Comparison of ENCODE assay signal across 19 cellular contexts in genomic region chr11:103368151-103368550, GRCh38.
A peak's percentile ranks its signal among the peaks of the same experiment; 100 is the strongest.
DNase-seq lines count a peak whose midpoint lies in the region; ATAC-seq, FAIRE-seq and TF ChIP-seq lines count a peak whose summit lies in the region.
"Had no signal": no experiment of that assay in that cellular context is flagged by ENCODE, and none has a peak within 500 bp of the region (broad histone marks: within the 10 kb centered on the region; RNA-seq: fewer than 3 reads in every experiment).

No MANE protein-coding gene starts in this region.

- no peaks in the 10 kb centered on the region for H3K79me1 ChIP-seq in IMR-90 (ENCODE audit: low read depth in 1 of 2, low read length in 2 of 2)

- intact Hi-C loops in IMR-90 (cut with micrococcal nuclease), result no loop called here

- WGBS in IMR-90 (ENCODE audit: extremely low coverage in 2 of 2, insufficient read length in 1 of 2), 2 experiments, result no CpG with 5 or more reads among the region's 1 CpG
- WGBS in small intestine, 3 donors, result 58 to 83% (median 66%) methylated on average over 1 of the region's 1 CpG

- no peaks in the 10 kb centered on the region for H3K27me3 ChIP-seq in IMR-90 (ENCODE audit: control insufficient read depth, insufficient read depth, low read length)
- no peaks in the 10 kb centered on the region for H3K27me3 ChIP-seq in astrocyte (ENCODE audit: insufficient read depth, low read length)
- H3K27me3 ChIP-seq in small intestine (ENCODE audit: control insufficient read depth in 2 of 2, insufficient read depth in 2 of 2, low read length in 2 of 2), result no peaks in the 10 kb centered on the region

- POLR2A ChIA-PET in IMR-90 (lab: Charles Lee; ENCODE audit: unreplicated experiment), result no interaction called here

- H3K9ac ChIP-seq in IMR-90 (ENCODE audit: low read depth, low read length), result no peak overlapping the region
- H3K9ac ChIP-seq in astrocyte (ENCODE audit: low read length), result no peak overlapping the region
- H3K9ac ChIP-seq: KMS-11 had no signal

- H3K4me2 ChIP-seq in IMR-90 (ENCODE audit: low read depth, low read length), result no peak overlapping the region
- H3K4me2 ChIP-seq in astrocyte (ENCODE audit: low read length), result no peak overlapping the region
- H3K4me2 ChIP-seq: KMS-11 had no signal

- H2AK5ac ChIP-seq in IMR-90 (ENCODE audit: low read depth, low read length), result no peak overlapping the region

- in situ Hi-C loops in IMR-90 (cut with MboI; ENCODE audit: low sequenced_read_pairs), result no loop called here

- no peaks in the 10 kb centered on the region for H3K27me3 Mint-ChIP-seq in astrocyte (ENCODE audit: low read depth, unreplicated experiment)
- H3K27me3 Mint-ChIP-seq: CD4-positive, CD25-positive, alpha-beta regulatory T cell had no signal

- no peak for ATAC-seq in IMR-90 (ENCODE audit: low read depth)

- no peak overlapping the region for H3K56ac ChIP-seq in IMR-90 (ENCODE audit: extremely low read depth, insufficient read depth, low read length)

- H3K4ac ChIP-seq in IMR-90 (ENCODE audit: low read depth, low read length), result no peak overlapping the region

- DNase-seq in EH (ENCODE audit: low read depth), result peak; percentile 53
- DNase-seq in IMR-90, result no peak
- DNase-seq in astrocyte (ENCODE audit: low read depth), result peak; percentile 60
- no peak for DNase-seq in Ammon's horn (ENCODE audit: low spot score)
- DNase-seq in small intestine, result no peak
- DNase-seq in NCI-H1930 (lab: John Stamatoyannopoulos, UW), result no peak
- DNase-seq: CD4-positive, CD25-positive, alpha-beta regulatory T cell; GOT3; HCEC 1CT; NCI-H1105 treated with DMSO at 0.1 percent for 48 hours; NCI-H2081 treated with DMSO at 0.1 percent for 48 hours; NCI-H510A treated with DMSO at 0.1 percent for 48 hours; NCI-H82 had no signal

- H3K4me1 ChIP-seq in IMR-90 (ENCODE audit: control insufficient read depth, insufficient read depth, low read length) (peaks cover 3% of the 10 kb centered on the region), astrocyte (ENCODE audit: insufficient read depth, low read length) (no peaks in the 10 kb centered on the region), small intestine (ENCODE audit: control insufficient read depth in 2 of 2, insufficient read depth in 1 of 2, low read depth in 1 of 2, low read length in 1 of 2) (no peaks in the 10 kb centered on the region)

- H4K91ac ChIP-seq in IMR-90 (ENCODE audit: insufficient read depth, low read depth, low read length), result no peak overlapping the region

- no peak overlapping the region for H4K8ac ChIP-seq in IMR-90 (ENCODE audit: low read depth in 2 of 2, low read length in 2 of 2)

- TF ChIP-seq POLR2A in IMR-90 (IDR thresholded peaks at IDR 0.05; ENCODE audit: low read depth, low read length), result no peak

- no peak overlapping the region for H4K5ac ChIP-seq in IMR-90 (ENCODE audit: low read depth, low read length)

- no peak overlapping the region for H2AK9ac ChIP-seq in IMR-90 (replicated peaks; ENCODE audit: low read depth, low read length, poor library complexity)

- no peak overlapping the region for H3K23ac ChIP-seq in IMR-90 (ENCODE audit: low read depth, low read length)

- H3K36me3 Mint-ChIP-seq in astrocyte (ENCODE audit: low read depth, unreplicated experiment), result peaks cover 8% of the 10 kb centered on the region
- H3K36me3 Mint-ChIP-seq: CD4-positive, CD25-positive, alpha-beta regulatory T cell had no signal

- peaks cover 3% of the 10 kb centered on the region for H3K4me1 Mint-ChIP-seq in astrocyte (ENCODE audit: low read depth, unreplicated experiment)
- H3K4me1 Mint-ChIP-seq: CD4-positive, CD25-positive, alpha-beta regulatory T cell had no signal

- no peak overlapping the region for H3K4me3 Mint-ChIP-seq in astrocyte (ENCODE audit: unreplicated experiment)
- H3K4me3 Mint-ChIP-seq: CD4-positive, CD25-positive, alpha-beta regulatory T cell; T-helper 1 cell treated with Interleukin-12 subunit alpha and Interleukin-12 subunit beta and Interleukin-4 antibody, amounts not matched to agents 30 μg/mL and 1 μg/mL, for 36 hours had no signal

- no peaks in the 10 kb centered on the region for H3K79me2 ChIP-seq in astrocyte (ENCODE audit: insufficient read depth, low read length)

- H3K18ac ChIP-seq in IMR-90 (ENCODE audit: low read depth, low read length), result no peak overlapping the region

- H3K27ac ChIP-seq in IMR-90 (ENCODE audit: insufficient read depth, low read length), result no peak overlapping the region
- no peak overlapping the region for H3K27ac ChIP-seq in astrocyte (ENCODE audit: low read depth, low read length)
- H3K27ac ChIP-seq in small intestine (ENCODE audit: low read depth in 1 of 2, low read length in 1 of 2), result no peak overlapping the region
- H3K27ac ChIP-seq: KMS-11 had no signal

- H2BK120ac ChIP-seq in IMR-90 (ENCODE audit: low read depth, low read length), result no peak overlapping the region

- H3K9me3 Mint-ChIP-seq in astrocyte (ENCODE audit: unreplicated experiment), result peaks cover 6% of the 10 kb centered on the region
- H3K9me3 Mint-ChIP-seq: T-helper 1 cell treated with Interleukin-12 subunit alpha and Interleukin-12 subunit beta and Interleukin-4 antibody, amounts not matched to agents 30 μg/mL and 1 μg/mL, for 36 hours had no signal

- H3K27ac Mint-ChIP-seq in astrocyte (ENCODE audit: unreplicated experiment), result no peak overlapping the region
- H3K27ac Mint-ChIP-seq: CD4-positive, CD25-positive, alpha-beta regulatory T cell; T-helper 1 cell treated with Interleukin-12 subunit alpha and Interleukin-12 subunit beta and Interleukin-4 antibody, amounts not matched to agents 30 μg/mL and 1 μg/mL, for 36 hours had no signal

- dilution Hi-C loops in IMR-90 (cut with HindIII; ENCODE audit: low sequenced_read_pairs, unreplicated experiment), result no loop called here

- no peak for TF ChIP-seq RAD21 in IMR-90 (IDR thresholded peaks at IDR 0.05; ENCODE audit: low read length)

- TF ChIP-seq CTCF in IMR-90 (conservative IDR thresholded peaks at IDR 0.05; ENCODE audit: low read depth, low read length) (no peak), astrocyte (IDR thresholded peaks at IDR 0.05; ENCODE audit: insufficient read depth, low read depth, low read length) (no peak)

- H3K4me3 ChIP-seq in IMR-90 (ENCODE audit: insufficient read depth, low read depth, low read length) (no peak overlapping the region), astrocyte (ENCODE audit: insufficient read depth, low read depth, low read length) (no peak overlapping the region), small intestine (ENCODE audit: low read depth in 1 of 2, low read length in 2 of 2) (no peak overlapping the region)

- H3K9me3 ChIP-seq in IMR-90 (ENCODE audit: control insufficient read depth, insufficient read depth, low read length) (peaks cover 4% of the 10 kb centered on the region; the same call in 1 of the 2 replicates), astrocyte (ENCODE audit: insufficient read depth, low read depth, low read length) (no peaks in the 10 kb centered on the region), small intestine (ENCODE audit: control insufficient read depth, low read depth) (no peaks in the 10 kb centered on the region)

- H2AFZ ChIP-seq in IMR-90 (replicated peaks; ENCODE audit: low read length, poor library complexity) (no peak overlapping the region), astrocyte (ENCODE audit: low read depth, low read length) (no peak overlapping the region)

- FAIRE-seq in astrocyte (lab: Jason Lieb, UNC) (peak; percentile 32), islet of Langerhans (lab: Jason Lieb, UNC) (peak; percentile 78), small intestine (lab: Jason Lieb, UNC) (no peak)
- FAIRE-seq: A204.1, GM12892, RCC 7860 had no signal

- H3K36me3 ChIP-seq in IMR-90 (ENCODE audit: control insufficient read depth, insufficient read depth, low read length), result peaks cover 4% of the 10 kb centered on the region; the same call in 1 of the 2 replicates
- no peaks in the 10 kb centered on the region for H3K36me3 ChIP-seq in astrocyte (ENCODE audit: insufficient read depth, low read length)
- H3K36me3 ChIP-seq in small intestine (ENCODE audit: control insufficient read depth in 2 of 2, insufficient read depth in 2 of 2, low read length in 2 of 2), result no peaks in the 10 kb centered on the region

- BruUV-seq in IMR-90 (replicated peaks; lab: Mats Ljungman, UMichigan), result no TSS peak

- peaks cover 3% of the 10 kb centered on the region; the same call in 1 of the 2 replicates for H3K9me1 ChIP-seq in IMR-90 (ENCODE audit: insufficient read depth, low read length)

- no peak overlapping the region for H3K14ac ChIP-seq in IMR-90 (replicated peaks; ENCODE audit: low read depth, low read length)

- H2BK5ac ChIP-seq in IMR-90 (ENCODE audit: low read depth, low read length, poor library complexity, severe bottlenecking), result no peak overlapping the region

- H2BK15ac ChIP-seq in IMR-90 (ENCODE audit: low read depth, low read length), result no peak overlapping the region

- no peak overlapping the region for H2BK20ac ChIP-seq in IMR-90 (ENCODE audit: low read depth, low read length)

- H4K20me1 ChIP-seq in IMR-90 (ENCODE audit: insufficient read depth, low read length) (no peaks in the 10 kb centered on the region), astrocyte (ENCODE audit: insufficient read depth, low read length) (no peaks in the 10 kb centered on the region)

- CTCF ChIA-PET in IMR-90 (lab: Yijun Ruan, JAX), result interaction anchor here (0.9 to 1.3 kb wide), 2 partner anchors 10 to 28 kb away, joined by 3 to 6 read pairs; no protein-coding TSS in a partner anchor

TF ChIP-seq in IMR-90, 13 proteins besides CTCF, POLR2A, EP300 and RAD21:
- TF ChIP-seq MAFK (IDR thresholded peaks at IDR 0.05; ENCODE audit: low read depth, low read length), result peak; percentile 37
- TF ChIP-seq CHD1 (IDR thresholded peaks at IDR 0.05; ENCODE audit: low read depth, low read length), result no peak

Comparison
In these comparisons a context has a peak if more than half of its experiments do, and no peak if none do; other contexts are left out.
1. DNase-seq: peak in EH (single experiment) and astrocyte (single experiment); none in IMR-90 (single experiment), Ammon's horn (single experiment), small intestine (single experiment) and NCI-H1930 (0 of 2).